ENCODE assay signal across 30 cellular contexts in the genomic region with DNA sequence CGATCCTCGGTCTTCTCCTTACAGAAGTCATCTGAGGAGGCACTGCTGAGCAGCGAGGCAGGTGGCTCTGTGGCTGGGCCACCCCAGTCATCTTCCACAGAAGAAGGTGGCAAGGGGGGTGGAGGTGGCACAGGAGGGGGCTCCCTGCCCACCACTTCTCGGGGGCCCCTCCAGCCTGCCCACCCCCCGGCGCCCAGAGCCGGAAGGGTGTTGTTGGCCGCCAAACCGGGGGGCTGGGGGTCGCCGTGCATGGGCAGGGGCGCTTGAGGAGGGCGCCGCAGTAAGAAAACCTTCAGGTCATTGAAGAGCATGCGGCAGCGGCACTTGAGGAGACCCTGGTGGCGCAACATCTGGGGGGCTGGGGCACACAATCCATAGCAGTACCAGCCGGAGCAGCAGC. TPM values are rescaled to one million over a fixed set of nuclear protein-coding genes. Genes with fewer than 3 reads are reported as not detected.
DNase-seq lines count a peak whose midpoint lies in the region; ATAC-seq, FAIRE-seq and TF ChIP-seq lines count a peak whose summit lies in the region.
"Had no signal": no experiment of that assay in that cellular context is flagged by ENCODE, and none has a peak within 500 bp of the region (broad histone marks: within the 10 kb centered on the region; RNA-seq: fewer than 3 reads in every experiment).

No MANE protein-coding gene starts in this region.

- TF ChIP-seq CTCF in SK-N-SH (IDR thresholded peaks at IDR 0.05) = no peak
- no peak for TF ChIP-seq CTCF in PC-9 (conservative IDR thresholded peaks at IDR 0.05)
- TF ChIP-seq CTCF in fibroblast of lung (conservative IDR thresholded peaks at IDR 0.05 in 1 of 2, IDR thresholded peaks at IDR 0.05 in 1 of 2; ENCODE audit: low read depth in 1 of 2, low read length in 2 of 2) = no peak

- H3K4me2 ChIP-seq in SK-N-SH (peak overlapping the region; percentile 82), PC-9 (peak overlapping the region; percentile 97; the same call in 1 of the 2 replicates), fibroblast of lung (ENCODE audit: extremely low read depth, insufficient read depth, low read length) (peak overlapping the region; percentile 90)

- H3K9me2 ChIP-seq in SK-N-SH (no peaks in the 10 kb centered on the region), PC-9 (ENCODE audit: insufficient read depth) (no peaks in the 10 kb centered on the region)

- H3K4me3 ChIP-seq in SK-N-SH (ENCODE audit: low read depth in 2 of 2, low read length in 1 of 2) = peak overlapping the region; percentile 24 to 65
- no peak overlapping the region for H3K4me3 ChIP-seq in PC-9
- H3K4me3 ChIP-seq in fibroblast of lung (replicated peaks in 1 of 4; ENCODE audit: control extremely low read depth in 1 of 4, insufficient read depth in 1 of 4, low read depth in 3 of 4, low read length in 4 of 4) = peak overlapping the region in 2 of 4 experiments; percentile 2 to 56
- H3K4me3 ChIP-seq: lung, skin epidermis had no signal

- POLR2A ChIA-PET in SK-N-SH (lab: Yijun Ruan, JAX) = no interaction called here
- POLR2A ChIA-PET in PC-9 (lab: Charles Lee; ENCODE audit: unreplicated experiment) = no interaction called here

- H3K27me3 ChIP-seq in SK-N-SH (ENCODE audit: insufficient read depth) (no peaks in the 10 kb centered on the region), PC-9 (ENCODE audit: insufficient read depth, low read depth) (no peaks in the 10 kb centered on the region), fibroblast of lung (ENCODE audit: control insufficient read depth, insufficient read depth, low read length) (no peaks in the 10 kb centered on the region)

- WGBS in SK-N-SH (ENCODE audit: low lambda C conversion rate) = 98% methylated on average over 16 of the region's 18 CpGs

- H3K9ac ChIP-seq in SK-N-SH (no peak overlapping the region), fibroblast of lung (ENCODE audit: insufficient read depth, low read length) (no peak overlapping the region)

- H3K9me3 ChIP-seq in SK-N-SH (no peaks in the 10 kb centered on the region), PC-9 (ENCODE audit: insufficient read depth, low read depth) (no peaks in the 10 kb centered on the region), fibroblast of lung (ENCODE audit: control insufficient read depth, insufficient read depth, low read depth, low read length) (no peaks in the 10 kb centered on the region)

- no TSS peak for BruUV-seq in PC-9 (replicated peaks; lab: Mats Ljungman, UMichigan)

- ATAC-seq in SK-N-SH treated with all-trans-retinoic acid at 6 μM for 48 hours = no peak
- ATAC-seq in GM21528 (IDR thresholded peaks at IDR 0.05; ENCODE audit: low FRiP score, unreplicated experiment) = no peak
- ATAC-seq: HCT116; left cardiac atrium; natural killer cell; stimulated activated memory B cell treated with anti-CD40 and anti-IgM and Interleukin-4, amounts not matched to agents 10 μg/mL and 1 μg/mL and 100 μg/mL, for 72 hours had no signal

- H3F3A ChIP-seq in SK-N-SH (replicated peaks; ENCODE audit: insufficient read depth) (peaks cover 24% of the 10 kb centered on the region), PC-9 (ENCODE audit: insufficient read depth, low read depth) (peaks cover 20% of the 10 kb centered on the region)

- H2AFZ ChIP-seq in SK-N-SH (ENCODE audit: low read depth) = no peak overlapping the region
- no peak overlapping the region for H2AFZ ChIP-seq in PC-9
- no peak overlapping the region for H2AFZ ChIP-seq in fibroblast of lung (ENCODE audit: low read length)

- TF ChIP-seq RAD21 in SK-N-SH (IDR thresholded peaks at IDR 0.05; ENCODE audit: low read length) = no peak

- no peak for FAIRE-seq in urothelium cell line (lab: Jason Lieb, UNC)
- FAIRE-seq: endometrium had no signal

- peaks cover 20 to 35% of the 10 kb centered on the region in 2 experiments; a peak in 3 of 4 replicates for H3K4me1 ChIP-seq in SK-N-SH (ENCODE audit: control insufficient read depth in 1 of 2, insufficient read depth in 2 of 2, low read depth in 1 of 2, low read length in 1 of 2)
- H3K4me1 ChIP-seq in PC-9 (replicated peaks; ENCODE audit: insufficient read depth) = peaks cover 39% of the 10 kb centered on the region
- peaks cover 23% of the 10 kb centered on the region for H3K4me1 ChIP-seq in fibroblast of lung (ENCODE audit: control insufficient read depth, extremely low read depth, insufficient read depth, low read length)

- TF ChIP-seq EP300 in SK-N-SH (IDR thresholded peaks at IDR 0.05; ENCODE audit: borderline replicate concordance in 1 of 2, low read depth in 1 of 2, low read length in 1 of 2) = no peak

- H4K20me1 ChIP-seq in SK-N-SH (ENCODE audit: insufficient read depth) (peaks cover 26% of the 10 kb centered on the region), PC-9 (ENCODE audit: insufficient read depth) (no peaks in the 10 kb centered on the region), fibroblast of lung (ENCODE audit: control insufficient read depth, extremely low read depth, insufficient read depth, low read length) (no peaks in the 10 kb centered on the region)

- peaks cover 67% of the 10 kb centered on the region for H3K79me2 ChIP-seq in SK-N-SH (ENCODE audit: insufficient read depth)
- peaks cover 7% of the 10 kb centered on the region; the same call in 1 of the 2 replicates for H3K79me2 ChIP-seq in PC-9 (ENCODE audit: low read depth)
- H3K79me2 ChIP-seq in fibroblast of lung (ENCODE audit: control insufficient read depth, insufficient read depth, low read length) = peaks cover 24% of the 10 kb centered on the region

- CTCF ChIA-PET in SK-N-SH (lab: Yijun Ruan, JAX) = no interaction called here
- CTCF ChIA-PET in PC-9 (lab: Charles Lee) = no interaction called here

- peak; percentile 30 for DNase-seq in SK-N-SH
- no peak for DNase-seq in PC-9
- no peak for DNase-seq in fibroblast of lung (ENCODE audit: low read depth in 2 of 2)
- DNase-seq in urothelium cell line (ENCODE audit: low spot score) = peak; percentile 25
- no peak for DNase-seq in epidermal melanocyte (ENCODE audit: insufficient read length, low spot score)
- no peak for DNase-seq in NCI-H524 treated with DMSO at 0.1 percent for 48 hours (lab: John Stamatoyannopoulos, UW)
- DNase-seq: activated CD4-positive, alpha-beta T cell treated with anti-CD3 and anti-CD28 coated beads, Interleukin-2, amount 10 ng/mL, durations not matched to agents 24 days and 14 days; activated gamma-delta T cell; activated naive CD8-positive, alpha-beta T cell treated with anti-CD3 and anti-CD28 coated beads, Interleukin-2, amount 10 ng/mL, durations not matched to agents 7 days and 5 days; activated T-cell treated with anti-CD3 and anti-CD28 coated beads, Interleukin-2, amount 50 U/mL, for 1 hour; CD4-positive, alpha-beta memory T cell; hypothalamus; left cardiac atrium; natural killer cell; NCI-H1092; NCI-H1694; NCI-H446 treated with DMSO at 0.1 percent for 48 hours; NCI-H82; T1000; WERI-Rb-1 had no signal

- no peaks in the 10 kb centered on the region for H3K36me3 ChIP-seq in SK-N-SH (replicated peaks in 1 of 2; ENCODE audit: control insufficient read depth in 1 of 2, insufficient read depth in 2 of 2, low read length in 1 of 2)
- H3K36me3 ChIP-seq in PC-9 (ENCODE audit: low read depth) = no peaks in the 10 kb centered on the region
- no peaks in the 10 kb centered on the region for H3K36me3 ChIP-seq in fibroblast of lung (ENCODE audit: control insufficient read depth, insufficient read depth, low read length)
- H3K36me3 ChIP-seq: WERI-Rb-1 had no signal

- intact Hi-C loops in PC-9 (cut with micrococcal nuclease; ENCODE audit: unreplicated experiment) = loop anchor here (5.0 kb wide), 1 partner anchor 53 kb away; no protein-coding TSS in a partner anchor

- no peak overlapping the region for H3K27ac ChIP-seq in SK-N-SH (ENCODE audit: low read depth in 2 of 2, low read length in 1 of 2)
- no peak overlapping the region for H3K27ac ChIP-seq in PC-9
- no peak overlapping the region for H3K27ac ChIP-seq in fibroblast of lung (ENCODE audit: insufficient read depth, low read length)
- H3K27ac ChIP-seq: 22Rv1, skin epidermis, WERI-Rb-1 had no signal

TF ChIP-seq in SK-N-SH, 30 proteins besides CTCF, POLR2A, EP300 and RAD21 (continues in another document):
- TF ChIP-seq SMC3 (IDR thresholded peaks at IDR 0.05; ENCODE audit: low read depth, low read length) (no peak), RCOR1 (IDR thresholded peaks at IDR 0.05; ENCODE audit: low read length) (no peak), POLR2AphosphoS5 (IDR thresholded peaks at IDR 0.05; ENCODE audit: low read depth, low read length) (no peak), TEAD4 (IDR thresholded peaks at IDR 0.05; ENCODE audit: borderline replicate concordance, insufficient read depth) (no peak), RFX5 (IDR thresholded peaks at IDR 0.05; ENCODE audit: low read length) (no peak), MEF2A (IDR thresholded peaks at IDR 0.05; ENCODE audit: borderline replicate concordance, low read depth) (no peak), EZH2phosphoT487 (IDR thresholded peaks at IDR 0.05; ENCODE audit: borderline replicate concordance, low read depth) (no peak), MXI1 (IDR thresholded peaks at IDR 0.05; ENCODE audit: low read depth, low read length) (no peak)

TF ChIP-seq in SK-N-SH treated with all-trans-retinoic acid at 6 μM for 48 hours, 23 proteins besides CTCF, POLR2A, EP300 and RAD21 (continues in another document):
- TF ChIP-seq SNAI2 (CRISPR knock-in tag; IDR thresholded peaks at IDR 0.05) (no peak), ARNTL (CRISPR knock-in tag; IDR thresholded peaks at IDR 0.05; ENCODE audit: borderline replicate concordance, low read depth) (no peak)

RNA-seq across cellular contexts. Expression of a gene that starts 2.5 kb away (rescaled TPM):
- polyA plus RNA-seq in SK-N-SH (2012; rRNA removed) (7.3 and 7.6 TPM in 2 replicates), fibroblast of lung (3.6 and 7.3 TPM in 2 replicates)
- 6.3 and 7.8 TPM in 2 replicates for polyA plus RNA-seq in SK-N-SH (2012; cell fraction: cytosol; rRNA removed)
- polyA plus RNA-seq in SK-N-SH (2012; cell fraction: nucleus; rRNA removed) = 6.8 and 7.7 TPM in 2 replicates
- total RNA-seq in PC-9 (2021) (7.7 and 14.5 TPM in 2 replicates), fibroblast of lung (0.26 and 1.3 TPM in 2 replicates)
- 8.0 and 13.5 TPM in 2 replicates for polyA plus RNA-seq in fibroblast of lung (2012)
- 6.3 and 16.2 TPM in 2 replicates for polyA minus RNA-seq in fibroblast of lung (ENCODE audit: low replicate concordance)
- total RNA-seq: activated CD4-positive, alpha-beta T cell treated with anti-CD3 and anti-CD28 coated beads, Interleukin-2, amount 10 ng/mL, durations not matched to agents 24 days and 14 days; activated naive CD8-positive, alpha-beta T cell treated with anti-CD3 and anti-CD28 coated beads, Interleukin-2, amount 10 ng/mL, durations not matched to agents 7 days and 5 days; CD4-positive, alpha-beta memory T cell; HT-29; mononuclear cell; natural killer cell had no signal
- polyA plus RNA-seq: CD4-positive, alpha-beta memory T cell had no signal

RNA-seq across cellular contexts. Expression of a gene that starts 42.5 kb away (rescaled TPM):
- 26.1 and 27.0 TPM in 2 replicates for polyA plus RNA-seq in SK-N-SH (2012; rRNA removed)
- polyA plus RNA-seq in SK-N-SH (2012; cell fraction: cytosol; rRNA removed) = 16.0 and 19.7 TPM in 2 replicates
- 21.7 and 28.1 TPM in 2 replicates for polyA plus RNA-seq in SK-N-SH (2012; cell fraction: nucleus; rRNA removed)
- 39.7 and 40.5 TPM in 2 replicates for total RNA-seq in PC-9 (2021)
- 11.8 and 25.1 TPM in 2 replicates for total RNA-seq in fibroblast of lung
- polyA plus RNA-seq in fibroblast of lung = 21.5 and 29.0 TPM in 2 replicates
- 16.6 and 19.9 TPM in 2 replicates for polyA plus RNA-seq in fibroblast of lung (2012)
- polyA minus RNA-seq in fibroblast of lung (ENCODE audit: low replicate concordance) = 34.3 and 40.9 TPM in 2 replicates

Comparison
In these comparisons a context has a peak if more than half of its experiments do, and no peak if none do; other contexts are left out.
1. DNase-seq: peak in SK-N-SH (single experiment) and urothelium cell line (single experiment); none in PC-9 (0 of 2), fibroblast of lung (0 of 2), epidermal melanocyte (single experiment) and NCI-H524 treated with DMSO at 0.1 percent for 48 hours (single experiment).
2. Peak in every context shown above with its lines, with median percentiles within 50 percentile points of each other: H3K4me2 ChIP-seq.